34 cellular contexts compared by ENCODE assay signal in genomic region chr7:107158028-107158427, GRCh38.
"Had no signal": no experiment of that assay in that cellular context is flagged by ENCODE, and none has a peak within 500 bp of the region (broad histone marks: within the 10 kb centered on the region; RNA-seq: fewer than 3 reads in every experiment).

No MANE protein-coding gene starts in this region.

- H3K36me3 ChIP-seq: MG63 had no signal

- DNase-seq: Karpas-422, Kasumi-1, MG63, MM.1S, MV-4-11, NCI-H1048, NCI-H1092, NCI-H1092 treated with DMSO at 0.1 percent for 48 hours, NCI-H1105, NCI-H1105 treated with DMSO at 0.1 percent for 48 hours, NCI-H1417, NCI-H1417 treated with DMSO at 0.1 percent for 48 hours, NCI-H1436, NCI-H1436 treated with DMSO at 0.1 percent for 48 hours, NCI-H146, NCI-H1694, NCI-H1694 treated with DMSO at 0.1 percent for 48 hours, NCI-H187, NCI-H187 treated with DMSO at 0.1 percent for 48 hours, NCI-H1930, NCI-H2029, NCI-H2029 treated with DMSO at 0.1 percent for 48 hours, NCI-H2081, NCI-H2081 treated with DMSO at 0.1 percent for 48 hours, NCI-H2107, NCI-H2171, NCI-H2171 treated with DMSO at 0.1 percent for 48 hours, NCI-H2227 treated with DMSO at 0.1 percent for 48 hours, NCI-H226, NCI-H345, NCI-H446, NCI-H446 treated with DMSO at 0.1 percent for 48 hours, NCI-H510A, NCI-H510A treated with DMSO at 0.1 percent for 48 hours had no signal

- H3K27me3 ChIP-seq: MG63 had no signal

- H3K9me3 ChIP-seq: MG63 had no signal

- H3K4me3 ChIP-seq: MG63 had no signal
